In genomic region chr18:45252474-45252873, GRCh38 we compare ENCODE assay signal across 30 cellular contexts.
"Had no signal": no experiment of that assay in that cellular context is flagged by ENCODE, and none has a peak within 500 bp of the region (broad histone marks: within the 10 kb centered on the region; RNA-seq: fewer than 3 reads in every experiment).

No MANE protein-coding gene starts in this region.

- H3K36me3 ChIP-seq: adrenal gland, breast epithelium, Peyer's patch, SJSA1 had no signal

- H3K27ac ChIP-seq: body of pancreas, breast epithelium, Peyer's patch had no signal

- H3K9me3 Mint-ChIP-seq: activated CD4-positive, alpha-beta memory T cell treated with anti-CD3 and anti-CD28 coated beads for 36 hours; activated CD4-positive, alpha-beta T cell treated with anti-CD3 and anti-CD28 coated beads, Interleukin-2, amount 10 ng/mL, durations not matched to agents 7 days and 5 days; activated naive CD4-positive, alpha-beta T cell treated with anti-CD3 and anti-CD28 coated beads for 36 hours; activated naive CD4-positive, alpha-beta T cell treated with anti-CD3 and anti-CD28 coated beads, Interleukin-2, amount 50 U/mL, for 72 hours; activated T-cell treated with anti-CD3 and anti-CD28 coated beads, Interleukin-2, amount 50 U/mL, for 4 hours; activated T-helper 1 cell treated with anti-CD3 and anti-CD28 coated beads, Interleukin-12 subunit alpha, Interleukin-12 subunit beta, Interleukin-2, Interleukin-4 antibody, amounts not matched to agents 30 ng/mL and 10 ng/mL and 1 ng/mL, durations not matched to agents 14 hours and 24 hours and 36 hours; T-helper 1 cell treated with Interleukin-12 subunit alpha and Interleukin-12 subunit beta and Interleukin-4 antibody, amounts not matched to agents 30 μg/mL and 1 μg/mL, for 36 hours; T-helper 2 cell treated with Interferon-gamma antibody and Interleukin-4, amounts not matched to agents 5 μg/mL and 100 μg/mL, for 36 hours had no signal

- H3K36me3 Mint-ChIP-seq: activated CD4-positive, alpha-beta memory T cell treated with anti-CD3 and anti-CD28 coated beads for 36 hours; activated naive CD4-positive, alpha-beta T cell treated with anti-CD3 and anti-CD28 coated beads, Interleukin-2, amount 50 U/mL, for 72 hours had no signal

- H3K27me3 ChIP-seq: adrenal gland, body of pancreas, breast epithelium, Peyer's patch, SJSA1 had no signal

- H3K9ac ChIP-seq: SK-N-SH had no signal

- FAIRE-seq: TTC549 had no signal

- H3K27ac Mint-ChIP-seq: activated CD4-positive, alpha-beta memory T cell treated with anti-CD3 and anti-CD28 coated beads for 36 hours; activated CD4-positive, alpha-beta T cell treated with anti-CD3 and anti-CD28 coated beads, Interleukin-2, amount 10 ng/mL, durations not matched to agents 7 days and 5 days; activated naive CD4-positive, alpha-beta T cell treated with anti-CD3 and anti-CD28 coated beads for 36 hours; activated naive CD4-positive, alpha-beta T cell treated with anti-CD3 and anti-CD28 coated beads, Interleukin-2, amount 50 U/mL, for 72 hours; activated T-helper 1 cell treated with anti-CD3 and anti-CD28 coated beads, Interleukin-12 subunit alpha, Interleukin-12 subunit beta, Interleukin-2, Interleukin-4 antibody, amounts not matched to agents 30 ng/mL and 10 ng/mL and 1 ng/mL, durations not matched to agents 14 hours and 24 hours and 36 hours; T-helper 1 cell treated with Interleukin-12 subunit alpha and Interleukin-12 subunit beta and Interleukin-4 antibody, amounts not matched to agents 30 μg/mL and 1 μg/mL, for 36 hours; T-helper 2 cell treated with Interferon-gamma antibody and Interleukin-4, amounts not matched to agents 5 μg/mL and 100 μg/mL, for 36 hours had no signal

- H3K4me3 ChIP-seq: adrenal gland, body of pancreas, breast epithelium, Peyer's patch, SJSA1 had no signal

- DNase-seq: activated CD4-positive, alpha-beta memory T cell treated with anti-CD3 and anti-CD28 coated beads for 36 hours; activated CD4-positive, alpha-beta T cell treated with anti-CD3 and anti-CD28 coated beads, Interleukin-2, amount 10 ng/mL, durations not matched to agents 7 days and 5 days; activated CD8-positive, alpha-beta memory T cell treated with anti-CD3 and anti-CD28 coated beads, Interleukin-2, amount 50 U/mL, for 4 hours; activated gamma-delta T cell treated with Interleukin-2 at 50 U/mL for 16 hours; activated naive CD4-positive, alpha-beta T cell treated with anti-CD3 and anti-CD28 coated beads for 36 hours; activated T-cell treated with anti-CD3 and anti-CD28 coated beads for 4 hours; activated T-cell treated with anti-CD3 and anti-CD28 coated beads, Interleukin-2, amount 50 U/mL, for 4 hours; adrenal gland; body of pancreas; MM.1S; MV-4-11; NCI-H1092; NCI-H187 treated with DMSO at 0.1 percent for 48 hours; NCI-H2081; NCI-H2171 treated with DMSO at 0.1 percent for 48 hours; NCI-H2227 treated with DMSO at 0.1 percent for 48 hours; NCI-H446; NCI-H510A treated with DMSO at 0.1 percent for 48 hours; PC-3; Peyer's patch; RPMI8226; SHP77 treated with DMSO at 0.1 percent for 48 hours; SK-N-SH had no signal

- H3K9me3 ChIP-seq: adrenal gland, body of pancreas, breast epithelium, Peyer's patch, SK-N-SH had no signal

- H3K4me2 ChIP-seq: SK-N-SH had no signal

- H3K4me1 Mint-ChIP-seq: activated CD4-positive, alpha-beta T cell treated with anti-CD3 and anti-CD28 coated beads, Interleukin-2, amount 10 ng/mL, durations not matched to agents 7 days and 5 days had no signal

- H3K4me1 ChIP-seq: breast epithelium, Peyer's patch had no signal

- H3K4me3 Mint-ChIP-seq: activated CD4-positive, alpha-beta memory T cell treated with anti-CD3 and anti-CD28 coated beads for 36 hours; activated CD4-positive, alpha-beta T cell treated with anti-CD3 and anti-CD28 coated beads, Interleukin-2, amount 10 ng/mL, durations not matched to agents 7 days and 5 days; activated naive CD4-positive, alpha-beta T cell treated with anti-CD3 and anti-CD28 coated beads for 36 hours; activated T-cell treated with anti-CD3 and anti-CD28 coated beads, Interleukin-2, amount 50 U/mL, for 4 hours; activated T-helper 1 cell treated with anti-CD3 and anti-CD28 coated beads, Interleukin-12 subunit alpha, Interleukin-12 subunit beta, Interleukin-2, Interleukin-4 antibody, amounts not matched to agents 30 ng/mL and 10 ng/mL and 1 ng/mL, durations not matched to agents 14 hours and 24 hours and 36 hours; T-helper 1 cell treated with Interleukin-12 subunit alpha and Interleukin-12 subunit beta and Interleukin-4 antibody, amounts not matched to agents 30 μg/mL and 1 μg/mL, for 36 hours; T-helper 2 cell treated with Interferon-gamma antibody and Interleukin-4, amounts not matched to agents 5 μg/mL and 100 μg/mL, for 36 hours had no signal

- ATAC-seq: activated T-cell treated with anti-CD3 and anti-CD28 coated beads, Interleukin-2, amount 50 U/mL, for 4 hours; body of pancreas; PC-3 had no signal
